ENCODE assay signal across 1 cellular context in the genomic region with DNA sequence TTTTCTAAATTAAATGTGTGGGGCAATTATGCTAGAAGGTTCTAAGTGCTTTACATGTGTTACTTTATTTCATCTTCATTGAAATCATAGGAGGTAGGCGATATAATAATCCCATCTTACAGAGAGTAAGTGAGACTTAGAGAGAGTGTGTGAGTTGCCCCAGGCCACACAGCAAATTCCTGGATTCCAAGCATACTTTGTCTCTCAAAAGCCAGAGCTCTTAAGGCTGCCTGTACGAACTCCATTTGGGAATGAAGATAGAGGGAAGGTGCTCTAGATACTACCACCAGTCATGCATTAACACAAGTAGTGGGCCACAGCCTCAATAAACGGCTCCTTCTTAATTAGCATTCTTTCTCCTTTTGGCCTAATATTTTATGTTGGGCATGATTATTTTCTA.
TF ChIP-seq lines count a peak whose summit lies in the region.

No MANE protein-coding gene starts in this region.

TF ChIP-seq in H1, 55 proteins besides CTCF, POLR2A, EP300 and RAD21:
- TF ChIP-seq EGR1 (IDR thresholded peaks at IDR 0.05; ENCODE audit: borderline replicate concordance, low read depth, low read length) (no peak), ASH2L (IDR thresholded peaks at IDR 0.05; ENCODE audit: low read length) (no peak), TEAD4 (IDR thresholded peaks at IDR 0.05; ENCODE audit: low read depth, low read length) (peak; percentile 83)
